In genomic region chr2:150806336-150806735, GRCh38 we compare ENCODE assay signal across 30 cellular contexts.
DNase-seq lines count a peak whose midpoint lies in the region; ATAC-seq and TF ChIP-seq lines count a peak whose summit lies in the region.
"Had no signal": no experiment of that assay in that cellular context is flagged by ENCODE, and none has a peak within 500 bp of the region (broad histone marks: within the 10 kb centered on the region; RNA-seq: fewer than 3 reads in every experiment).

No MANE protein-coding gene starts in this region.

- H3K36me3 ChIP-seq in left lung (no peaks in the 10 kb centered on the region), gastroesophageal sphincter (no peaks in the 10 kb centered on the region), ascending aorta (no peaks in the 10 kb centered on the region)
- H3K36me3 ChIP-seq: heart right ventricle, neutrophil, tibial nerve had no signal

- TF ChIP-seq POLR2A in gastroesophageal sphincter (IDR thresholded peaks at IDR 0.05), result no peak

- no peak for TF ChIP-seq EP300 in gastroesophageal sphincter (IDR thresholded peaks at IDR 0.05)

- intact Hi-C loops in left ventricle myocardium superior (cut with micrococcal nuclease), result no loop called here
- intact Hi-C loops in cardiac septum (cut with DNase I), result no loop called here
- intact Hi-C loops in left lung (cut with DNase I), result no loop called here
- intact Hi-C loops in ascending aorta (cut with DNase I), result no loop called here

- H3K9me3 ChIP-seq in left lung, result peaks cover 0 to 2% of the 10 kb centered on the region in 2 donors
- no peaks in the 10 kb centered on the region for H3K9me3 ChIP-seq in gastroesophageal sphincter
- H3K9me3 ChIP-seq in ascending aorta, result no peaks in the 10 kb centered on the region
- H3K9me3 ChIP-seq: A549, heart right ventricle, neutrophil, tibial nerve had no signal

- DNase-seq in left ventricle myocardium superior (no peak), cardiac septum (ENCODE audit: low spot score) (no peak), cardiac fibroblast (ENCODE audit: low read depth in 2 of 2) (peak; percentile 17 to 56), left lung (no peak), ascending aorta (ENCODE audit: low spot score in 2 of 2) (no peak)
- DNase-seq: activated CD4-positive, alpha-beta T cell treated with anti-CD3 and anti-CD28 coated beads, Interleukin-2, amount 10 ng/mL, durations not matched to agents 24 days and 14 days; activated T-cell treated with anti-CD3 and anti-CD28 coated beads, Interleukin-2, amount 50 U/mL, for 4 hours; CD8-positive, alpha-beta T cell; dermis blood vessel endothelial cell; DMS 273 treated with DMSO at 0.1 percent for 48 hours; GOT3; heart right ventricle; left cardiac atrium; naive B cell; NCI-H1092; NCI-H1694 treated with DMSO at 0.1 percent for 48 hours; NCI-H2171 treated with DMSO at 0.1 percent for 48 hours; NCI-H524 treated with DMSO at 0.1 percent for 48 hours; PC-9; SHP77 treated with DMSO at 0.1 percent for 48 hours; stimulated activated CD4-positive, alpha-beta T cell treated with anti-CD3 and anti-CD28 coated beads, Interleukin-1b, Interleukin-23, amount 100 ng/mL, for 48 hours; T-helper 9 cell had no signal

- no peak overlapping the region for H3K4me3 ChIP-seq in cardiac fibroblast (replicated peaks in 1 of 2; ENCODE audit: low read depth in 2 of 2, low read length in 2 of 2)
- H3K4me3 ChIP-seq in left lung, result no peak overlapping the region
- H3K4me3 ChIP-seq in gastroesophageal sphincter, result no peak overlapping the region
- no peak overlapping the region for H3K4me3 ChIP-seq in ascending aorta
- H3K4me3 ChIP-seq: A549, heart right ventricle, PC-9, smooth muscle cell, tibial nerve had no signal

- H3K27me3 ChIP-seq in left lung, result no peaks in the 10 kb centered on the region
- no peaks in the 10 kb centered on the region for H3K27me3 ChIP-seq in gastroesophageal sphincter
- H3K27me3 ChIP-seq in ascending aorta, result no peaks in the 10 kb centered on the region
- H3K27me3 ChIP-seq: heart right ventricle, neutrophil, tibial nerve had no signal

- ATAC-seq in left ventricle myocardium superior (peak; percentile 44), left lung (peak; percentile 35), gastroesophageal sphincter (no peak), GM18909 (IDR thresholded peaks at IDR 0.05; ENCODE audit: poor library complexity, unreplicated experiment) (no peak), HG03159 (IDR thresholded peaks at IDR 0.05; ENCODE audit: unreplicated experiment) (no peak)
- ATAC-seq: A549; activated T-cell treated with anti-CD3 and anti-CD28 coated beads, Interleukin-2, amount 50 U/mL, for 4 hours; CD8-positive, alpha-beta T cell had no signal

- TF ChIP-seq CTCF in cardiac fibroblast (IDR thresholded peaks at IDR 0.05; ENCODE audit: low read depth, low read length), result no peak
- TF ChIP-seq CTCF in left lung (IDR thresholded peaks at IDR 0.05), result no peak
- no peak for TF ChIP-seq CTCF in gastroesophageal sphincter (IDR thresholded peaks at IDR 0.05)
- TF ChIP-seq CTCF in ascending aorta (IDR thresholded peaks at IDR 0.05), result no peak

- H3K4me1 ChIP-seq in left lung, result no peaks in the 10 kb centered on the region
- peaks cover 0 to 8% (median 2%) of the 10 kb centered on the region in 3 donors for H3K4me1 ChIP-seq in gastroesophageal sphincter
- no peaks in the 10 kb centered on the region for H3K4me1 ChIP-seq in ascending aorta
- H3K4me1 ChIP-seq: A549 had no signal

- H3K27ac ChIP-seq in left lung, result no peak overlapping the region
- H3K27ac ChIP-seq in gastroesophageal sphincter, result no peak overlapping the region
- H3K27ac ChIP-seq in ascending aorta, result no peak overlapping the region
- H3K27ac ChIP-seq: A549, heart right ventricle, neutrophil, PC-9, tibial nerve, VCaP had no signal

- 5 to 9% methylated on average over 3 to 4 of the region's 4 CpGs for WGBS in gastroesophageal sphincter (ENCODE audit: low coverage in 1 of 2), 2 donors

Comparison
In these comparisons a context has a peak if more than half of its experiments do, and no peak if none do; other contexts are left out.
1. ATAC-seq: peak in left ventricle myocardium superior (single experiment) and left lung (single experiment); none in gastroesophageal sphincter (single experiment), GM18909 (single experiment) and HG03159 (single experiment).
2. DNase-seq: peak in cardiac fibroblast (2 of 2); none in left ventricle myocardium superior (single experiment), cardiac septum (single experiment), left lung (0 of 2) and ascending aorta (0 of 2).